24 cellular contexts compared by ENCODE assay signal in genomic region chr2:105718846-105719432, GRCh38.
"Had no signal": no experiment of that assay in that cellular context is flagged by ENCODE, and none has a peak within 500 bp of the region (broad histone marks: within the 10 kb centered on the region; RNA-seq: fewer than 3 reads in every experiment).

No MANE protein-coding gene starts in this region.

- DNase-seq: activated CD4-positive, alpha-beta memory T cell treated with anti-CD3 and anti-CD28 coated beads, Interleukin-2, amount 10 ng/mL, durations not matched to agents 7 days and 5 days; activated CD4-positive, alpha-beta T cell treated with anti-CD3 and anti-CD28 coated beads for 48 hours; activated CD4-positive, CD25-positive, alpha-beta regulatory T cell; activated effector memory CD4-positive, alpha-beta T cell treated with anti-CD3 and anti-CD28 coated beads, Interleukin-2, amount 50 U/mL, for 16 hours; activated naive CD4-positive, alpha-beta T cell treated with anti-CD3 and anti-CD28 coated beads, Interleukin-2, amount 10 ng/mL, durations not matched to agents 7 days and 5 days; activated T-cell treated with anti-CD3 and anti-CD28 coated beads for 4 hours; cerebellar nuclear complex; endodermal cell; heart left ventricle; left colon; mesendoderm; mucosa of descending colon; nephron progenitor cell; right lobe of liver; small intestine; stimulated activated CD4-positive, alpha-beta T cell treated with anti-CD3 and anti-CD28 coated beads, Interleukin-2, amount 100 ng/mL, for 24 hours; stimulated activated naive B cell treated with anti-CD40 and anti-IgM and Interleukin-4, amounts not matched to agents 10 μg/mL and 1 μg/mL and 100 μg/mL, for 72 hours; testis; trophoblast cell had no signal

- H3K27me3 ChIP-seq: gastroesophageal sphincter, heart left ventricle, testis, vagina had no signal

- H3K27ac Mint-ChIP-seq: activated CD4-positive, alpha-beta memory T cell treated with anti-CD3 and anti-CD28 coated beads, Interleukin-2, amount 10 ng/mL, durations not matched to agents 7 days and 5 days; activated naive CD4-positive, alpha-beta T cell treated with anti-CD3 and anti-CD28 coated beads, Interleukin-2, amount 10 ng/mL, durations not matched to agents 7 days and 5 days; endodermal cell; nephron progenitor cell; stimulated activated naive B cell treated with anti-CD40 and anti-IgM and Interleukin-4, amounts not matched to agents 10 μg/mL and 1 μg/mL and 100 μg/mL, for 72 hours had no signal

- H3K9me3 ChIP-seq: gastroesophageal sphincter, heart left ventricle, mucosa of descending colon, right lobe of liver, testis, vagina had no signal

- H3K4me3 ChIP-seq: coronary artery, gastroesophageal sphincter, heart left ventricle, mucosa of descending colon, right lobe of liver, testis, vagina had no signal

- H3K9me3 Mint-ChIP-seq: activated CD4-positive, alpha-beta memory T cell treated with anti-CD3 and anti-CD28 coated beads, Interleukin-2, amount 10 ng/mL, durations not matched to agents 7 days and 5 days; activated naive CD4-positive, alpha-beta T cell treated with anti-CD3 and anti-CD28 coated beads, Interleukin-2, amount 10 ng/mL, durations not matched to agents 7 days and 5 days; endodermal cell; nephron progenitor cell had no signal

- H3K4me3 Mint-ChIP-seq: activated CD4-positive, alpha-beta memory T cell treated with anti-CD3 and anti-CD28 coated beads, Interleukin-2, amount 10 ng/mL, durations not matched to agents 7 days and 5 days; activated naive CD4-positive, alpha-beta T cell treated with anti-CD3 and anti-CD28 coated beads, Interleukin-2, amount 10 ng/mL, durations not matched to agents 7 days and 5 days; endodermal cell; nephron progenitor cell; stimulated activated naive B cell treated with anti-CD40 and anti-IgM and Interleukin-4, amounts not matched to agents 10 μg/mL and 1 μg/mL and 100 μg/mL, for 72 hours had no signal

- H3K4me1 ChIP-seq: gastroesophageal sphincter, heart left ventricle, parathyroid adenoma, right lobe of liver, testis, vagina had no signal

- FAIRE-seq: keratinocyte, small intestine had no signal

- H3K36me3 ChIP-seq: gastroesophageal sphincter, heart left ventricle, right lobe of liver, vagina had no signal

- H3K36me3 Mint-ChIP-seq: activated naive CD4-positive, alpha-beta T cell treated with anti-CD3 and anti-CD28 coated beads, Interleukin-2, amount 10 ng/mL, durations not matched to agents 7 days and 5 days had no signal

- H3K27ac ChIP-seq: coronary artery, gastroesophageal sphincter, heart left ventricle, parathyroid adenoma, right lobe of liver, testis, vagina had no signal
